Comparison of ENCODE assay signal across 31 cellular contexts in the genomic region with DNA sequence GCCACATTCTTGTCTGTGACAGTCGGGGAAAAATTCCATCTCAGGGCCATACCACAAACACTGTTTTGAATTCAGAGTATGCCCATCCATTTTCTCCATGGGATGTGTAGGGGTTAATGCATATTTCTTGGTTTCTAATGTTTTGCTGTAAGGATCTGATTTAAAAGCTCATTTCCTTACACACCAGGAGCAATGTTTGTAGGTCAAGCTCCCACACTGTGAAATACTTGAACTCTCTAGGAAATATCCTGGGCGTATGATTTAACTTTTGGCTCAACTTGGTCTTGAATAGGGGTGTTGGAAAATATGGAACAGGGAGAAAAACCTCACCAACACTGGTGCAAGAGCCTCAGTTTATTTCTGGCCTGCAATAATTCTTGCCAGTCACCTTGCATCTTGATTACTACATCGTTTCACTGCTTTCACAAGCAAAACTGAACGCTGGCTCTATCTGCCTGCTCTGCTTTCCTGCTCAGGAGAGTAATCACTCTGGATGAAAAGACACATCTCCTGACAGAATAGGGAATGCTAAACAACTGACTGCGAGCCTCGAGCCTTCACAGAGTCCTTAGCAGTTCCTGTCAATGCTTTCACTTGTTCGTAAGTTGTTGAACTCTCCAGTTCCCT. TPM values are rescaled to one million over a fixed set of nuclear protein-coding genes. Genes with fewer than 3 reads are reported as not detected.
DNase-seq lines count a peak whose midpoint lies in the region; ATAC-seq and TF ChIP-seq lines count a peak whose summit lies in the region.
"Had no signal": no experiment of that assay in that cellular context is flagged by ENCODE, and none has a peak within 500 bp of the region (broad histone marks: within the 10 kb centered on the region; RNA-seq: fewer than 3 reads in every experiment).

No MANE protein-coding gene starts in this region.

- H3K9ac ChIP-seq in IMR-90 (ENCODE audit: low read depth, low read length), result no peak overlapping the region; the same call in 1 of the 2 replicates

- H2BK15ac ChIP-seq in IMR-90 (ENCODE audit: low read depth, low read length), result peak overlapping the region; percentile 78; the same call in 1 of the 3 replicates

- H2AFZ ChIP-seq in IMR-90 (replicated peaks; ENCODE audit: low read length, poor library complexity), result peak overlapping the region; percentile 81

- no peak overlapping the region for H3K56ac ChIP-seq in IMR-90 (ENCODE audit: extremely low read depth, insufficient read depth, low read length)

- no peak for TF ChIP-seq CTCF in IMR-90 (conservative IDR thresholded peaks at IDR 0.05; ENCODE audit: low read depth, low read length)
- no peak for TF ChIP-seq CTCF in RWPE1 (conservative IDR thresholded peaks at IDR 0.05; ENCODE audit: low read depth)

- POLR2A ChIA-PET in IMR-90 (lab: Charles Lee; ENCODE audit: unreplicated experiment) (no interaction called here), RWPE1 (lab: Yijun Ruan, JAX; ENCODE audit: low non-redundant PET) (no interaction called here)

- TF ChIP-seq POLR2A in IMR-90 (IDR thresholded peaks at IDR 0.05; ENCODE audit: low read depth, low read length), result no peak

- no peaks in the 10 kb centered on the region for H4K20me1 ChIP-seq in IMR-90 (ENCODE audit: insufficient read depth, low read length)

- DNase-seq in IMR-90, result no peak
- peak; percentile 43 for DNase-seq in brain pericyte (ENCODE audit: low read depth, low spot score)
- peak; percentile 36 for DNase-seq in iris pigment epithelial cell (ENCODE audit: low read depth)
- peak; percentile 56 for DNase-seq in smooth muscle cell of the brain vasculature (ENCODE audit: low read depth, low spot score)
- no peak for DNase-seq in iPS-NIHi11 (ENCODE audit: low spot score)
- no peak for DNase-seq in RWPE1 (ENCODE audit: low spot score)
- no peak for DNase-seq in HuH-7.5 (ENCODE audit: low spot score)
- DNase-seq: activated CD4-positive, alpha-beta T cell treated with anti-CD3 and anti-CD28 coated beads for 1 hour; activated gamma-delta T cell; activated T-cell treated with anti-CD3 and anti-CD28 coated beads, Interleukin-2, amount 50 U/mL, for 24 hours; brain microvascular endothelial cell; DMS79 treated with DMSO at 0.1 percent for 48 hours; effector memory CD4-positive, alpha-beta T cell; Kasumi-1; left lung; mesendoderm; NCI-H1436; NCI-H2081 treated with DMSO at 0.1 percent for 48 hours; NCI-H226; NCI-H82; ovary; stimulated activated CD4-positive, alpha-beta T cell treated with anti-CD3 and anti-CD28 coated beads, Interleukin-12 subunit alpha, Interleukin-12 subunit beta, amount 100 ng/mL, for 4 hours; stimulated activated CD4-positive, alpha-beta T cell treated with anti-CD3 and anti-CD28 coated beads, Interleukin-4, amount 100 ng/mL, for 1 hour; T-helper 17 cell; upper lobe of left lung had no signal

- H4K8ac ChIP-seq in IMR-90 (ENCODE audit: low read depth in 2 of 2, low read length in 2 of 2), result peak overlapping the region; percentile 44 to 58; a peak in 3 of 4 replicates

- intact Hi-C loops in IMR-90 (cut with micrococcal nuclease), result no loop called here

- WGBS in IMR-90 (ENCODE audit: extremely low coverage in 2 of 2, insufficient read length in 1 of 2), 2 experiments, result 88% methylated on average over 1 of the region's 7 CpGs; no CpG with 5 or more reads in 1 of the 2 experiments

- peak overlapping the region; percentile 86 for H2BK5ac ChIP-seq in IMR-90 (ENCODE audit: low read depth, low read length, poor library complexity, severe bottlenecking)

- no peak overlapping the region for H3K4me3 ChIP-seq in IMR-90 (ENCODE audit: insufficient read depth, low read depth, low read length)
- H3K4me3 ChIP-seq: left lung, ovary, SK-N-MC, upper lobe of left lung had no signal

- no peak for TF ChIP-seq RAD21 in IMR-90 (IDR thresholded peaks at IDR 0.05; ENCODE audit: low read length)

- peak overlapping the region; percentile 79 for H2BK120ac ChIP-seq in IMR-90 (ENCODE audit: low read depth, low read length)

- H2AK5ac ChIP-seq in IMR-90 (ENCODE audit: low read depth, low read length), result peak overlapping the region; percentile 86; the same call in 1 of the 2 replicates

- CTCF ChIA-PET in IMR-90 (lab: Yijun Ruan, JAX), result interaction anchor here (1.7 kb wide), 1 partner anchor 142 kb away, joined by 6 read pairs; no protein-coding TSS in a partner anchor
- CTCF ChIA-PET in RWPE1 (lab: Yijun Ruan, JAX), result no interaction called here

- no peak overlapping the region for H2AK9ac ChIP-seq in IMR-90 (replicated peaks; ENCODE audit: low read depth, low read length, poor library complexity)

- peak overlapping the region; percentile 55; the same call in 1 of the 2 replicates for H4K5ac ChIP-seq in IMR-90 (ENCODE audit: low read depth, low read length)

- H3K9me1 ChIP-seq in IMR-90 (ENCODE audit: insufficient read depth, low read length), result peaks cover 11% of the 10 kb centered on the region

- no peaks in the 10 kb centered on the region; the same call in 1 of the 2 replicates for H3K9me3 ChIP-seq in IMR-90 (ENCODE audit: control insufficient read depth, insufficient read depth, low read length)
- H3K9me3 ChIP-seq: left lung, ovary, upper lobe of left lung had no signal

- peak; percentile 40 for ATAC-seq in IMR-90 (ENCODE audit: low read depth)
- ATAC-seq: left lung, T-helper 17 cell had no signal

- peak overlapping the region; percentile 86 for H2BK20ac ChIP-seq in IMR-90 (ENCODE audit: low read depth, low read length)

- no peaks in the 10 kb centered on the region for H3K27me3 ChIP-seq in IMR-90 (ENCODE audit: control insufficient read depth, insufficient read depth, low read length)
- H3K27me3 ChIP-seq: brain microvascular endothelial cell, left lung, ovary, upper lobe of left lung had no signal

- H3K27ac ChIP-seq in IMR-90 (ENCODE audit: insufficient read depth, low read length) (peak overlapping the region; percentile 23; the same call in 1 of the 2 replicates), RWPE1 (no peak overlapping the region)
- H3K27ac ChIP-seq: brain microvascular endothelial cell, left lung, ovary, SK-N-MC, upper lobe of left lung had no signal

- no peaks in the 10 kb centered on the region for H3K79me1 ChIP-seq in IMR-90 (ENCODE audit: low read depth in 1 of 2, low read length in 2 of 2)

- BruUV-seq in IMR-90 (replicated peaks; lab: Mats Ljungman, UMichigan), result no TSS peak

- peak overlapping the region; percentile 58 for H4K91ac ChIP-seq in IMR-90 (ENCODE audit: insufficient read depth, low read depth, low read length)

- H3K36me3 ChIP-seq in IMR-90 (ENCODE audit: control insufficient read depth, insufficient read depth, low read length), result no peaks in the 10 kb centered on the region
- H3K36me3 ChIP-seq: brain microvascular endothelial cell, left lung, ovary, upper lobe of left lung had no signal

- in situ Hi-C loops in IMR-90 (cut with MboI; ENCODE audit: low sequenced_read_pairs), result no loop called here

- H3K18ac ChIP-seq in IMR-90 (ENCODE audit: low read depth, low read length), result peak overlapping the region; percentile 87

- dilution Hi-C loops in IMR-90 (cut with HindIII; ENCODE audit: low sequenced_read_pairs, unreplicated experiment), result no loop called here

- H3K23ac ChIP-seq in IMR-90 (ENCODE audit: low read depth, low read length), result peak overlapping the region; percentile 80

- peaks cover 13% of the 10 kb centered on the region for H3K4me1 ChIP-seq in IMR-90 (ENCODE audit: control insufficient read depth, insufficient read depth, low read length)
- H3K4me1 ChIP-seq: left lung, upper lobe of left lung had no signal

- peak overlapping the region; percentile 82 for H3K4ac ChIP-seq in IMR-90 (ENCODE audit: low read depth, low read length)

- peak overlapping the region; percentile 75 for H3K14ac ChIP-seq in IMR-90 (replicated peaks; ENCODE audit: low read depth, low read length)

- peak overlapping the region; percentile 66; the same call in 1 of the 2 replicates for H3K4me2 ChIP-seq in IMR-90 (ENCODE audit: low read depth, low read length)

TF ChIP-seq in IMR-90, 13 proteins besides CTCF, POLR2A, EP300 and RAD21:
- TF ChIP-seq FOS (IDR thresholded peaks at IDR 0.05; ENCODE audit: low read depth, low read length), result no peak
- no peak for TF ChIP-seq BHLHE40 (IDR thresholded peaks at IDR 0.05; ENCODE audit: low read depth, low read length)
- no peak for TF ChIP-seq RFX5 (IDR thresholded peaks at IDR 0.05; ENCODE audit: low read depth, low read length)
- TF ChIP-seq RCOR1 (IDR thresholded peaks at IDR 0.05; ENCODE audit: insufficient replicate concordance, low read length), result no peak
- TF ChIP-seq NFE2L2 (IDR thresholded peaks at IDR 0.05; ENCODE audit: low read depth, low read length), result no peak
- TF ChIP-seq MXI1 (IDR thresholded peaks at IDR 0.05; ENCODE audit: borderline replicate concordance, low read depth, low read length), result no peak
- TF ChIP-seq, protein P1, sequence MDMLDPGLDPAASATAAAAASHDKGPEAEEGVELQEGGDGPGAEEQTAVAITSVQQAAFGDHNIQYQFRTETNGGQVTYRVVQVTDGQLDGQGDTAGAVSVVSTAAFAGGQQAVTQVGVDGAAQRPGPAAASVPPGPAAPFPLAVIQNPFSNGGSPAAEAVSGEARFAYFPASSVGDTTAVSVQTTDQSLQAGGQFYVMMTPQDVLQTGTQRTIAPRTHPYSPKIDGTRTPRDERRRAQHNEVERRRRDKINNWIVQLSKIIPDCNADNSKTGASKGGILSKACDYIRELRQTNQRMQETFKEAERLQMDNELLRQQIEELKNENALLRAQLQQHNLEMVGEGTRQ (IDR thresholded peaks at IDR 0.05; ENCODE audit: low read depth, low read length), result no peak
- TF ChIP-seq CHD1 (IDR thresholded peaks at IDR 0.05; ENCODE audit: low read depth, low read length), result no peak
- no peak for TF ChIP-seq CEBPB (IDR thresholded peaks at IDR 0.05; ENCODE audit: low read depth, low read length)
- no peak for TF ChIP-seq SMC3 (IDR thresholded peaks at IDR 0.05; ENCODE audit: low read depth, low read length)
- TF ChIP-seq, protein P2, sequence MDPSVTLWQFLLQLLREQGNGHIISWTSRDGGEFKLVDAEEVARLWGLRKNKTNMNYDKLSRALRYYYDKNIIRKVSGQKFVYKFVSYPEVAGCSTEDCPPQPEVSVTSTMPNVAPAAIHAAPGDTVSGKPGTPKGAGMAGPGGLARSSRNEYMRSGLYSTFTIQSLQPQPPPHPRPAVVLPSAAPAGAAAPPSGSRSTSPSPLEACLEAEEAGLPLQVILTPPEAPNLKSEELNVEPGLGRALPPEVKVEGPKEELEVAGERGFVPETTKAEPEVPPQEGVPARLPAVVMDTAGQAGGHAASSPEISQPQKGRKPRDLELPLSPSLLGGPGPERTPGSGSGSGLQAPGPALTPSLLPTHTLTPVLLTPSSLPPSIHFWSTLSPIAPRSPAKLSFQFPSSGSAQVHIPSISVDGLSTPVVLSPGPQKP (IDR thresholded peaks at IDR 0.05; ENCODE audit: borderline replicate concordance, low read depth, low read length), result no peak
- no peak for TF ChIP-seq MAZ (IDR thresholded peaks at IDR 0.05; ENCODE audit: borderline replicate concordance, low read depth, low read length)
- TF ChIP-seq MAFK (IDR thresholded peaks at IDR 0.05; ENCODE audit: low read depth, low read length), result no peak
TF ChIP-seq in IMR-90: peak in this region for 0.

RNA-seq across cellular contexts. Expression of gene RFPL4B, which starts 25.1 kb away (rescaled TPM):
- not detected in 2 replicates for total RNA-seq in IMR-90 (2012; rRNA removed)
- polyA plus RNA-seq in IMR-90 (2012; rRNA removed), result not detected in 2 replicates
- polyA plus RNA-seq in IMR-90 (2012; cell fraction: cytosol; rRNA removed), result not detected in 2 replicates
- not detected in 2 replicates for polyA plus RNA-seq in IMR-90 (2012; cell fraction: nucleus; rRNA removed; ENCODE audit: low replicate concordance)
- total RNA-seq: frontal cortex, left lung, ovary, RPMI7951, subcutaneous adipose tissue, T-helper 17 cell had no signal
- polyA plus RNA-seq: CD14-positive monocyte, esophagus, ovary had no signal

Comparison
In these comparisons a context has a peak if more than half of its experiments do, and no peak if none do; other contexts are left out.
1. DNase-seq: peak in brain pericyte (single experiment), iris pigment epithelial cell (single experiment) and smooth muscle cell of the brain vasculature (single experiment); none in IMR-90 (single experiment), iPS-NIHi11 (single experiment), RWPE1 (single experiment) and HuH-7.5 (single experiment).